Comparison of ENCODE assay signal across 8 cellular contexts in the genomic region with DNA sequence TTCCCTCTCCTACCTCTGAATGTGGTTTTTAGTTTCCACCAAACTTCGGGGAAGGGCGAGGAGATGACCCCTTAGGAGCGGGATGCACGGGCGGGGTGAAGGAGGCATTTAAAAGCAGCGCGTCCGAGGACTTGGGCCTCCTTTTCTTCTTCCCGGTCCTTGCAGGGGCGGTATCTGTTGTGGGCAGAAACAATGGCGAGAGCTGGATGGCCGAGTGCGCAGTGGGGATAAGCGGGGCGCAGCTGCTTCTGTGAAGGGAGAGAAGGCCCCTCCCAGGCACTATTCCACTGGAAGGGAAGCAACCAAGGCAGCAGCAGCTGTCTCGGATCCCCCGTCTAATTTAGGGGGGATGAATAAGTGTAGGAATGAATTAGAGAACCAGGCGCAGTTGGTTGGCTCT. TPM values are rescaled to one million over a fixed set of nuclear protein-coding genes. Genes with fewer than 3 reads are reported as not detected.
DNase-seq lines count a peak whose midpoint lies in the region; ATAC-seq and TF ChIP-seq lines count a peak whose summit lies in the region.

No MANE protein-coding gene starts in this region.

- H3K4me3 ChIP-seq in GM12865 (ENCODE audit: low read depth, low read length) (peak overlapping the region; percentile 98), urinary bladder (ENCODE audit: low read depth, low read length) (peak overlapping the region; percentile 65)

- H3K36me3 ChIP-seq in urinary bladder (ENCODE audit: insufficient read depth): peaks cover 2% of the 10 kb centered on the region

- ATAC-seq in natural killer cell treated with Interleukin-12 subunit alpha and Interleukin-12 subunit beta and Interleukin-15 and Interleukin-18, amount 100 ng/mL, for 72 hours: no peak

- H3K27ac ChIP-seq in urinary bladder (ENCODE audit: low read depth): peak overlapping the region; percentile 98

- intact Hi-C loops in activated T-helper 2 cell treated with anti-CD3 and anti-CD28 coated beads, Interferon-gamma antibody, Interleukin-2, Interleukin-4, amounts not matched to agents 10 μg/mL and 5 μg/mL and 100 μg/mL, durations not matched to agents 14 hours and 24 hours and 36 hours (cut with micrococcal nuclease): loop anchor here (5.0 to 10.0 kb wide), 3 partner anchors 950 to 1973 kb away; no protein-coding TSS in a partner anchor

- H3K27ac Mint-ChIP-seq in activated T-helper 2 cell treated with anti-CD3 and anti-CD28 coated beads, Interferon-gamma antibody, Interleukin-2, Interleukin-4, amounts not matched to agents 10 μg/mL and 5 μg/mL and 100 μg/mL, durations not matched to agents 14 hours and 24 hours and 36 hours: peak overlapping the region; percentile 90
- peak overlapping the region; percentile 97 to 98 for H3K27ac Mint-ChIP-seq in natural killer cell treated with Interleukin-12 subunit alpha and Interleukin-12 subunit beta and Interleukin-15 and Interleukin-18, amount 100 ng/mL, for 72 hours

- peak; percentile 14 for DNase-seq in A172 (ENCODE audit: low spot score)
- peak; percentile 33 for DNase-seq in GM12865 (ENCODE audit: low read depth)
- DNase-seq in NCI-H2227 treated with DMSO at 0.1 percent for 48 hours (lab: John Stamatoyannopoulos, UW): peak; percentile 48
- no peak for DNase-seq in activated T-helper 2 cell treated with anti-CD3 and anti-CD28 coated beads, Interferon-gamma antibody, Interleukin-2, Interleukin-4, amounts not matched to agents 10 μg/mL and 5 μg/mL and 100 μg/mL, durations not matched to agents 14 hours and 24 hours and 36 hours (ENCODE audit: low spot score)
- peak; percentile 17 for DNase-seq in fibroblast of the conjunctiva (ENCODE audit: low read depth)
- DNase-seq in natural killer cell treated with Interleukin-12 subunit alpha and Interleukin-12 subunit beta and Interleukin-15 and Interleukin-18, amount 100 ng/mL, for 72 hours (ENCODE audit: low spot score): peak; percentile 68
- no peak for DNase-seq in epidermal melanocyte (ENCODE audit: insufficient read length, low spot score)

- H3K4me1 Mint-ChIP-seq in activated T-helper 2 cell treated with anti-CD3 and anti-CD28 coated beads, Interferon-gamma antibody, Interleukin-2, Interleukin-4, amounts not matched to agents 10 μg/mL and 5 μg/mL and 100 μg/mL, durations not matched to agents 14 hours and 24 hours and 36 hours (ENCODE audit: low read depth): peaks cover 31% of the 10 kb centered on the region
- H3K4me1 Mint-ChIP-seq in natural killer cell treated with Interleukin-12 subunit alpha and Interleukin-12 subunit beta and Interleukin-15 and Interleukin-18, amount 100 ng/mL, for 72 hours (ENCODE audit: low read depth in 2 of 2): peaks cover 34 to 40% of the 10 kb centered on the region in 2 donors

- WGBS in urinary bladder: under 1% methylated on average over 18 of the region's 18 CpGs

- H3K27me3 Mint-ChIP-seq in activated T-helper 2 cell treated with anti-CD3 and anti-CD28 coated beads, Interferon-gamma antibody, Interleukin-2, Interleukin-4, amounts not matched to agents 10 μg/mL and 5 μg/mL and 100 μg/mL, durations not matched to agents 14 hours and 24 hours and 36 hours (ENCODE audit: low read depth): peaks cover 11% of the 10 kb centered on the region
- H3K27me3 Mint-ChIP-seq in natural killer cell treated with Interleukin-12 subunit alpha and Interleukin-12 subunit beta and Interleukin-15 and Interleukin-18, amount 100 ng/mL, for 72 hours: peaks cover 0 to 7% of the 10 kb centered on the region in 2 donors

- no peak for TF ChIP-seq CTCF in GM12865 (IDR thresholded peaks at IDR 0.05; ENCODE audit: insufficient read depth, low read depth, low read length, missing control alignments)

- peaks cover 3% of the 10 kb centered on the region for H3K4me1 ChIP-seq in urinary bladder (ENCODE audit: insufficient read depth)

- H3K9me3 Mint-ChIP-seq in activated T-helper 2 cell treated with anti-CD3 and anti-CD28 coated beads, Interferon-gamma antibody, Interleukin-2, Interleukin-4, amounts not matched to agents 10 μg/mL and 5 μg/mL and 100 μg/mL, durations not matched to agents 14 hours and 24 hours and 36 hours: no peaks in the 10 kb centered on the region
- no peaks in the 10 kb centered on the region for H3K9me3 Mint-ChIP-seq in natural killer cell treated with Interleukin-12 subunit alpha and Interleukin-12 subunit beta and Interleukin-15 and Interleukin-18, amount 100 ng/mL, for 72 hours

- peak overlapping the region; percentile 98 for H3K4me3 Mint-ChIP-seq in activated T-helper 2 cell treated with anti-CD3 and anti-CD28 coated beads, Interferon-gamma antibody, Interleukin-2, Interleukin-4, amounts not matched to agents 10 μg/mL and 5 μg/mL and 100 μg/mL, durations not matched to agents 14 hours and 24 hours and 36 hours (ENCODE audit: low read depth)
- H3K4me3 Mint-ChIP-seq in natural killer cell treated with Interleukin-12 subunit alpha and Interleukin-12 subunit beta and Interleukin-15 and Interleukin-18, amount 100 ng/mL, for 72 hours: peak overlapping the region; percentile 99

- peaks cover 40% of the 10 kb centered on the region for H3K36me3 Mint-ChIP-seq in activated T-helper 2 cell treated with anti-CD3 and anti-CD28 coated beads, Interferon-gamma antibody, Interleukin-2, Interleukin-4, amounts not matched to agents 10 μg/mL and 5 μg/mL and 100 μg/mL, durations not matched to agents 14 hours and 24 hours and 36 hours (ENCODE audit: low read depth)
- peaks cover 21% of the 10 kb centered on the region for H3K36me3 Mint-ChIP-seq in natural killer cell treated with Interleukin-12 subunit alpha and Interleukin-12 subunit beta and Interleukin-15 and Interleukin-18, amount 100 ng/mL, for 72 hours

RNA-seq across cellular contexts. Expression of gene SMARCA5, which starts 0.9 kb away (rescaled TPM):
- 39.6 and 47.7 TPM in 2 replicates for total RNA-seq in A172 (2014; rRNA removed; shearing (Covaris generic))
- 56.6 and 57.8 TPM in 2 replicates for total RNA-seq in activated T-helper 2 cell treated with anti-CD3 and anti-CD28 coated beads, Interferon-gamma antibody, Interleukin-2, Interleukin-4, amounts not matched to agents 10 μg/mL and 5 μg/mL and 100 μg/mL, durations not matched to agents 14 hours and 24 hours and 36 hours
- total RNA-seq in natural killer cell treated with Interleukin-12 subunit alpha and Interleukin-12 subunit beta and Interleukin-15 and Interleukin-18, amount 100 ng/mL, for 72 hours: 10 to 100 TPM; 42.6 to 44.7 TPM
- total RNA-seq in urinary bladder: 92.5 TPM
- 25.9 TPM for polyA plus RNA-seq in urinary bladder

Comparison
In these comparisons a context has a peak if more than half of its experiments do, and no peak if none do; other contexts are left out.
1. DNase-seq: peak in A172 (single experiment), GM12865 (single experiment), NCI-H2227 treated with DMSO at 0.1 percent for 48 hours (single experiment), fibroblast of the conjunctiva (single experiment) and natural killer cell treated with Interleukin-12 subunit alpha and Interleukin-12 subunit beta and Interleukin-15 and Interleukin-18, amount 100 ng/mL, for 72 hours (single experiment); none in activated T-helper 2 cell treated with anti-CD3 and anti-CD28 coated beads, Interferon-gamma antibody, Interleukin-2, Interleukin-4, amounts not matched to agents 10 μg/mL and 5 μg/mL and 100 μg/mL, durations not matched to agents 14 hours and 24 hours and 36 hours (single experiment) and epidermal melanocyte (single experiment).